1 cellular context compared by ENCODE assay signal in genomic region chr12:32118806-32119205, GRCh38.
TF ChIP-seq lines count a peak whose summit lies in the region.

No MANE protein-coding gene starts in this region.

TF ChIP-seq in H1, 55 proteins besides CTCF, POLR2A, EP300 and RAD21:
- TF ChIP-seq ATF2 (IDR thresholded peaks at IDR 0.05; ENCODE audit: low read length): no peak
- no peak for TF ChIP-seq BCL11A (IDR thresholded peaks at IDR 0.05; ENCODE audit: low read depth in 2 of 2, low read length in 2 of 2)
- TF ChIP-seq BRCA1 (IDR thresholded peaks at IDR 0.05; ENCODE audit: low read depth, low read length): no peak
- TF ChIP-seq YY1 (IDR thresholded peaks at IDR 0.05; ENCODE audit: low read depth, low read length): no peak
- TF ChIP-seq ASH2L (IDR thresholded peaks at IDR 0.05; ENCODE audit: low read length): no peak
- no peak for TF ChIP-seq NANOG (IDR thresholded peaks at IDR 0.05; ENCODE audit: insufficient read depth, low read depth, low read length, poor library complexity, severe bottlenecking)
- no peak for TF ChIP-seq CHD2 (IDR thresholded peaks at IDR 0.05; ENCODE audit: low read length)
- no peak for TF ChIP-seq SP2 (IDR thresholded peaks at IDR 0.05; ENCODE audit: low read length)
- TF ChIP-seq CBX8 (IDR thresholded peaks at IDR 0.05; ENCODE audit: borderline replicate concordance, low read depth, low read length): no peak
- TF ChIP-seq SAP30 (IDR thresholded peaks at IDR 0.05; ENCODE audit: insufficient read depth, insufficient replicate concordance, low read length): no peak
